ENCODE assay signal across 8 cellular contexts in the genomic region with DNA sequence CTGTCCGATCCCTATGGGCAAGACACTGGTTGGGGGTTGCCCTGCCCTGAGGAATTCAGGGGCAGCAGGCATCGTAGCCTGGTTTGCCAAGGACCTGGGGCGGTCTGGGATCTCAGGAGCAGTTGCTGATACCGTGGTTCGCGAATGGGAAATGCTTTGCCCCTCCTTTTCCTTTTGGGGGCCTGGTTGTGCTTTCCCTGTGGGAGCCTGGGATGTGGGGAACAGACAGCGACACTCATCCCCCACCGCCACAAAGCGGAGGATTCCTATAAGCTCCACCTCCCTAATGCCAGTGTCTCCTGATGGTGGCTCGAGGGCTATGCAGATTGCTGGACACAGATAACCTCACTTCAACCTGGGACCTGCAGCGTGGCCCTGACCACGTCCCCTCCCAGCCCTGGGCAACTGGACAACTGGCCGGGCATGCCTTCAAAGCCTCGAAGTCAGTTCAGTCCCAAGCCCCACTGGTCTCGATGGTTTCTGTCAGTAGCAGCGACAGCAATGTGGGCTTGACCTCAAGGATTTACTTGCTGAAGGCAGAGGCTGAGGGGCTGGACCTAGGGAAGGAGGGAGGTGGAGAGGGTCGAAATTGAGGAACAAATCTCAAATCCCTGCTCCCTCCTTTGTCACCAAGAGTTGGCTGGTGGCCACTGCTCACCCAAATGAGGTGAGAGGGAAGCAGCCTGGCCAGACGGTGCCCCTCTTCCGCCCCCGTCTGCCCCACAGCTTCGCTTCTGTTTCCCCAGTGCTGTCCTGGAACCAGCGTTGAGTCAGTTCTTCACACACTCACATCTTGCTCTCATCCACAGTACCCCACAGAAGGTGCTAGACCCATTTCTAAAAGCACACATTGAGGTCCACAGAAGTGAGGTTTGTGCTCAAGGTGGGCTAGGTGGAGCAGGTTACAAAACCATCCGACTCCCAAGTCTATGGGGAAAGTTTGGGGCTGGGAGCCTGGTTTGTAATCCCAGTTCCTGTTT. TPM values are rescaled to one million over a fixed set of nuclear protein-coding genes. Genes with fewer than 3 reads are reported as not detected.
DNase-seq lines count a peak whose midpoint lies in the region; ATAC-seq and TF ChIP-seq lines count a peak whose summit lies in the region.

No MANE protein-coding gene starts in this region.

- H3K27me3 ChIP-seq in HUES6 (ENCODE audit: control insufficient read depth, insufficient read depth, low read length) (no peaks in the 10 kb centered on the region), muscle layer of duodenum (ENCODE audit: low read depth, low read length) (no peaks in the 10 kb centered on the region)

- CTCF ChIA-PET in AG04449 (lab: Yijun Ruan, JAX) = interaction anchor here (1.1 to 22.7 kb wide), 3 partner anchors 111 to 272 kb away, joined by 3 to 523 read pairs (median 7); no protein-coding TSS in a partner anchor

- TF ChIP-seq CTCF in AG04449 (IDR thresholded peaks at IDR 0.05; ENCODE audit: insufficient read depth, low read length, missing control alignments) (no peak), chondrocyte (IDR thresholded peaks at IDR 0.05) (no peak)

- H3K36me3 ChIP-seq in HUES6 (ENCODE audit: control insufficient read depth, insufficient read depth, low read length) = no peaks in the 10 kb centered on the region
- H3K36me3 ChIP-seq in muscle layer of duodenum (ENCODE audit: control insufficient read depth in 1 of 2, insufficient read depth in 2 of 2, low read length in 2 of 2) = peaks cover 17 to 23% of the 10 kb centered on the region in 2 donors

- H3K36me3 Mint-ChIP-seq in chondrocyte (ENCODE audit: low read depth) = peaks cover 9% of the 10 kb centered on the region

- no peaks in the 10 kb centered on the region for H3K9me3 ChIP-seq in HUES6 (ENCODE audit: control insufficient read depth, insufficient read depth, low read depth, low read length)
- peaks cover 0 to under 1% of the 10 kb centered on the region in 2 donors for H3K9me3 ChIP-seq in muscle layer of duodenum (ENCODE audit: control insufficient read depth in 1 of 2, low read length in 2 of 2)

- H3K4me3 Mint-ChIP-seq in chondrocyte (ENCODE audit: unreplicated experiment) = peak overlapping the region; percentile 100

- peaks cover 33% of the 10 kb centered on the region for H3K4me1 Mint-ChIP-seq in chondrocyte (ENCODE audit: low read depth)

- peaks cover 36% of the 10 kb centered on the region for H3K4me1 ChIP-seq in HUES6 (ENCODE audit: control insufficient read depth, insufficient read depth, low read length)
- peaks cover 8 to 14% of the 10 kb centered on the region in 2 donors for H3K4me1 ChIP-seq in muscle layer of duodenum (ENCODE audit: control insufficient read depth in 1 of 2, insufficient read depth in 2 of 2, low read length in 2 of 2)

- no peak overlapping the region for H3K27ac ChIP-seq in HUES6 (ENCODE audit: low read depth, low read length)
- H3K27ac ChIP-seq in muscle layer of duodenum (ENCODE audit: low read length) = peak overlapping the region; percentile 94

- POLR2A ChIA-PET in AG04449 (lab: Yijun Ruan, JAX) = interaction anchor here (0.6 to 1.8 kb wide), 4 partner anchors 37 to 269 kb away, joined by 3 to 9 read pairs (median 4); no protein-coding TSS in a partner anchor

- H3K4me3 ChIP-seq in AG04449 (ENCODE audit: low read depth, low read length) (peak overlapping the region; percentile 94), HUES6 (ENCODE audit: low read depth, low read length) (peak overlapping the region; percentile 98), muscle layer of duodenum (ENCODE audit: low read depth in 1 of 2, low read length in 2 of 2) (peak overlapping the region; percentile 71 to 89)

- DNase-seq in AG04449 (ENCODE audit: low read depth, low spot score) (no peak), chondrocyte (ENCODE audit: low spot score) (no peak), NCI-H526 treated with DMSO at 0.1 percent for 48 hours (lab: John Stamatoyannopoulos, UW) (no peak)
- DNase-seq in activated effector memory CD4-positive, alpha-beta T cell treated with Interleukin-2 at 50 U/mL for 16 hours = no peak

- H3K27ac Mint-ChIP-seq in chondrocyte (ENCODE audit: unreplicated experiment) = peak overlapping the region; percentile 100

- peak overlapping the region; percentile 74 for H3K9ac ChIP-seq in HUES6 (ENCODE audit: low read length)

- no peaks in the 10 kb centered on the region for H3K9me3 Mint-ChIP-seq in chondrocyte (ENCODE audit: low read depth)

- no peaks in the 10 kb centered on the region for H3K27me3 Mint-ChIP-seq in chondrocyte (ENCODE audit: low read depth)

- no peak for ATAC-seq in GM19328 (IDR thresholded peaks at IDR 0.05; ENCODE audit: unreplicated experiment)
- ATAC-seq in HG03108 (IDR thresholded peaks at IDR 0.05; ENCODE audit: unreplicated experiment) = no peak

RNA-seq across cellular contexts. Expression of gene CEBPB, which starts 3.5 kb away (rescaled TPM):
- total RNA-seq in chondrocyte = 20.4 to 81.4 TPM (median 78.7 TPM) in 3 replicates

RNA-seq across cellular contexts. Expression of gene PEDS1, which starts 40.6 kb away (rescaled TPM):
- total RNA-seq in chondrocyte = 36.8 to 42.3 TPM (median 41.4 TPM) in 3 replicates
